14 cellular contexts compared by ENCODE assay signal in the genomic region with DNA sequence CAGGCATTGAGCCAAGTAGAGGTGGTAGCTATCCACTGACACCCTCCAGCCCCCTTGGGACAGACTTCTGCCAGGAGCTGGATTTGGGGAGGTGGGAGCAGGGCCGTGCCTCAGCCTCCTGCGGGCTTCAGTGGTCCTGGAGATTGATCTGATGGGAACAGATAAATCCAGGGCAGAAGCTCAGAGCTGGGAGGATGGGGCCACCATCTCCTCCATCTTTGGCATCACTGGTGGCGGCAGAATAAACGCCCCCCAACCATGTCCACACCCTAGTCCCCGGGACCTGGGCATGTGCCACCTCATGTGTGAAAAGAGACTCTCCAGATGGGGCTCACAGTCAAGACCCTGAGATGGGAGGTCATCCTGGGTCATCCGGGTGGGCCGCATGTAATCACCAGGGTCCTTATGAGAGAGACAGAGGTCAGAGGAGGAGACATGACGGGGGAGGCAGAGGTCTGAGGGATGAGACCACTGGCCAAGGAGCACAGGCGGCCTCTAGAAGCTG.
"Had no signal": no experiment of that assay in that cellular context is flagged by ENCODE, and none has a peak within 500 bp of the region (broad histone marks: within the 10 kb centered on the region; RNA-seq: fewer than 3 reads in every experiment).

No MANE protein-coding gene starts in this region.

- H3K9me3 Mint-ChIP-seq: activated naive CD4-positive, alpha-beta T cell treated with anti-CD3 and anti-CD28 coated beads, Interleukin-2, amount 50 U/mL, for 24 hours; WTC11 had no signal

- H3K4me3 Mint-ChIP-seq: activated naive CD4-positive, alpha-beta T cell treated with anti-CD3 and anti-CD28 coated beads, Interleukin-2, amount 50 U/mL, for 24 hours; neural crest cell; stimulated activated naive B cell treated with anti-CD40 and anti-IgM and Interleukin-4, amounts not matched to agents 10 μg/mL and 1 μg/mL and 100 μg/mL, for 72 hours; WTC11 had no signal

- H3K4me1 ChIP-seq: adrenal gland, parathyroid adenoma had no signal

- H3K9me3 ChIP-seq: adrenal gland had no signal

- H3K36me3 ChIP-seq: adrenal gland, cardiac muscle cell had no signal

- DNase-seq: activated CD4-positive, alpha-beta T cell treated with anti-CD3 and anti-CD28 coated beads, Interleukin-2, amount 50 U/mL, for 1 hour; activated effector memory CD4-positive, alpha-beta T cell treated with anti-CD3 and anti-CD28 coated beads, Interleukin-2, amount 50 U/mL, for 16 hours; activated T-cell treated with anti-CD3 and anti-CD28 coated beads, Interleukin-2, amount 50 U/mL, for 1 hour; midbrain; stimulated activated naive B cell treated with anti-CD40 and anti-IgM and Interleukin-4, amounts not matched to agents 10 μg/mL and 1 μg/mL and 100 μg/mL, for 72 hours; SW 1271; trophoblast cell had no signal

- H3K4me3 ChIP-seq: adrenal gland, cardiac muscle cell, hepatocyte had no signal

- H3K27ac Mint-ChIP-seq: activated naive CD4-positive, alpha-beta T cell treated with anti-CD3 and anti-CD28 coated beads, Interleukin-2, amount 50 U/mL, for 24 hours; stimulated activated naive B cell treated with anti-CD40 and anti-IgM and Interleukin-4, amounts not matched to agents 10 μg/mL and 1 μg/mL and 100 μg/mL, for 72 hours; WTC11 had no signal

- ATAC-seq: stimulated activated naive B cell treated with anti-CD40 and anti-IgM and Interleukin-4, amounts not matched to agents 10 μg/mL and 1 μg/mL and 100 μg/mL, for 72 hours; WTC11 had no signal

- H3K4me1 Mint-ChIP-seq: activated naive CD4-positive, alpha-beta T cell treated with anti-CD3 and anti-CD28 coated beads, Interleukin-2, amount 50 U/mL, for 24 hours had no signal

- H3K27ac ChIP-seq: adrenal gland, cardiac muscle cell, hepatocyte, parathyroid adenoma had no signal

- H3K27me3 ChIP-seq: adrenal gland, cardiac muscle cell, hepatocyte had no signal

- H3K36me3 Mint-ChIP-seq: activated naive CD4-positive, alpha-beta T cell treated with anti-CD3 and anti-CD28 coated beads, Interleukin-2, amount 50 U/mL, for 24 hours; WTC11 had no signal
